ENCODE assay signal across 8 cellular contexts in the genomic region with DNA sequence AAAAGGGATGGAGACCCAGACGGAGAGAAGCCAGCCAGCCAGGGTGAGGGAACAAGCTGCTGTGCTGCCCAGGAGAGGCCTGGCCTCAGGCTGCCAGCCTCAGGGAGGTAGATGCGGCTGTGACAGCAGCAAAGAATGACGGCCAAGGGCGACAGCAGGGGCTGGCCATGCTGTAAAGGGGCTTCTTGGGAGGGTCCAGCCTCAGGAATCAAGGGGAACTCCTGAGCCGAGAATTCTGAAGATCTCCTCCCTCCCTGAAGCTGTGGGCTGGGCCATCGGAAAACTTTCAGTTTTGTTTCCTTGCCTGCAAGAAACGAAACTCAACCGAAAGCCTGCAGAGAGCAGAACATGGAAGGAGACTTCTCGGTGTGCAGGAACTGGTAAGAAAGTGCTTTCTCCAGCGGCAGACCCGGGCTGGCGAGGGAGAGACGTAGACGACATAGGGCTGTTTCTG. TPM values are rescaled to one million over a fixed set of nuclear protein-coding genes. Genes with fewer than 3 reads are reported as not detected.
DNase-seq lines count a peak whose midpoint lies in the region; ATAC-seq and TF ChIP-seq lines count a peak whose summit lies in the region.

A gene with protein sequence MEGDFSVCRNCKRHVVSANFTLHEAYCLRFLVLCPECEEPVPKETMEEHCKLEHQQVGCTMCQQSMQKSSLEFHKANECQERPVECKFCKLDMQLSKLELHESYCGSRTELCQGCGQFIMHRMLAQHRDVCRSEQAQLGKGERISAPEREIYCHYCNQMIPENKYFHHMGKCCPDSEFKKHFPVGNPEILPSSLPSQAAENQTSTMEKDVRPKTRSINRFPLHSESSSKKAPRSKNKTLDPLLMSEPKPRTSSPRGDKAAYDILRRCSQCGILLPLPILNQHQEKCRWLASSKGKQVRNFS (plus strand): TSS at position 316 of the 454 bp plus-strand sequence. CDS start 33 bp downstream, at position 349.

- H3K36me3 ChIP-seq in SJCRH30 = no peaks in the 10 kb centered on the region

- no peak for TF ChIP-seq CTCF in GM10248 (IDR thresholded peaks at IDR 0.05; ENCODE audit: control extremely low read depth, extremely low read depth, low read depth, missing control alignments)

- no peaks in the 10 kb centered on the region for H3K27me3 ChIP-seq in SJCRH30

- DNase-seq in GM10248 (ENCODE audit: extremely low spot score) (peak; percentile 58), NOMO-1 (lab: John Stamatoyannopoulos, UW; ENCODE audit: unreplicated experiment in 2 of 2) (peak; percentile 56 to 68), Right ventricle myocardium superior (peak; percentile 53), skeletal muscle cell (ENCODE audit: low read depth) (peak; percentile 6), NCI-H1092 treated with DMSO at 0.1 percent for 48 hours (lab: John Stamatoyannopoulos, UW) (no peak), SJCRH30 (no peak), NCI-H524 (lab: John Stamatoyannopoulos, UW) (no peak)
- peak; percentile 81 for DNase-seq in activated effector memory CD4-positive, alpha-beta T cell treated with anti-CD3 and anti-CD28 coated beads, Interleukin-2, amount 50 U/mL, for 16 hours

- no peaks in the 10 kb centered on the region for H3K9me3 ChIP-seq in SJCRH30 (replicated peaks)

- H3K4me3 ChIP-seq in skeletal muscle cell (ENCODE audit: low read depth, low read length) (peak within 1 kb of the TSS; percentile 7), SJCRH30 (no peak within 1 kb of the TSS)

- ATAC-seq in Right ventricle myocardium superior (ENCODE audit: poor library complexity) = peak; percentile 69

- H3K27ac ChIP-seq in SJCRH30 = no peak within 1 kb of the TSS

- POLR2A ChIA-PET in GM10248 (lab: Yijun Ruan, JAX) = no interaction called here

- intact Hi-C loops in Right ventricle myocardium superior (cut with DNase I) = no loop called here

- H3K4me1 ChIP-seq in SJCRH30 = peaks cover 13% of the 10 kb centered on the region

- CTCF ChIA-PET in GM10248 (lab: Yijun Ruan, JAX) = no interaction called here

RNA-seq across cellular contexts. Expression of the gene that starts here (rescaled TPM):
- total RNA-seq in Right ventricle myocardium superior = 16.6 TPM
- total RNA-seq in SJCRH30 (2014; rRNA removed; shearing (Covaris generic)) = 0.04 TPM in 1 of 2 replicates, not detected in the other

Comparison
In these comparisons a context has a peak if more than half of its experiments do, and no peak if none do; other contexts are left out.
1. RNA of the gene that starts here (total RNA-seq): 16.6 TPM in Right ventricle myocardium superior (single experiment); 0.04 TPM in SJCRH30; every median in the first group is over 10 times any median in the second.
2. DNase-seq: peak in GM10248 (single experiment), NOMO-1 (2 of 2), activated effector memory CD4-positive, alpha-beta T cell treated with anti-CD3 and anti-CD28 coated beads, Interleukin-2, amount 50 U/mL, for 16 hours (single experiment), Right ventricle myocardium superior (single experiment) and skeletal muscle cell (single experiment); none in NCI-H1092 treated with DMSO at 0.1 percent for 48 hours (single experiment), SJCRH30 (0 of 2) and NCI-H524 (0 of 2).